Comparison of ENCODE assay signal across 18 cellular contexts in genomic region chr2:170005702-170006101, GRCh38.
DNase-seq lines count a peak whose midpoint lies in the region; ATAC-seq, FAIRE-seq and TF ChIP-seq lines count a peak whose summit lies in the region.
"Had no signal": no experiment of that assay in that cellular context is flagged by ENCODE, and none has a peak within 500 bp of the region (broad histone marks: within the 10 kb centered on the region; RNA-seq: fewer than 3 reads in every experiment).

No MANE protein-coding gene starts in this region.

- H3K4me1 ChIP-seq in mesendoderm (ENCODE audit: control insufficient read depth, low read depth, low read length), result peaks cover 2% of the 10 kb centered on the region
- H3K4me1 ChIP-seq: SJSA1 had no signal

- H4K8ac ChIP-seq in mesendoderm (ENCODE audit: low read depth, low read length), result no peak overlapping the region

- DNase-seq in NCI-H146 treated with DMSO at 0.1 percent for 48 hours (lab: John Stamatoyannopoulos, UW; ENCODE audit: unreplicated experiment) (peak; percentile 1), NCI-H146 (lab: John Stamatoyannopoulos, UW) (no peak), NCI-H69 (lab: John Stamatoyannopoulos, UW) (peak; percentile 9), bronchial epithelial cell (ENCODE audit: low read depth) (peak; percentile 11), mesendoderm (peak; percentile 70), midbrain (lab: John Stamatoyannopoulos, UW) (no peak), AG08395 (ENCODE audit: low spot score) (no peak)
- DNase-seq: activated naive CD8-positive, alpha-beta T cell treated with anti-CD3 and anti-CD28 coated beads, Interleukin-2, amount 50 U/mL, for 24 hours; activated T-cell treated with anti-CD3 and anti-CD28 coated beads for 4 hours; NCI-H1092; NCI-H526; posterior cingulate gyrus; stimulated activated CD4-positive, alpha-beta T cell treated with anti-CD3 and anti-CD28 coated beads, Interleukin-15, amount 100 ng/mL, for 24 hours had no signal

- no peak overlapping the region for H4K5ac ChIP-seq in mesendoderm (ENCODE audit: low read length)

- H3K36me3 ChIP-seq in bronchial epithelial cell (ENCODE audit: control insufficient read depth, insufficient read depth, low read length) (no peaks in the 10 kb centered on the region), mesendoderm (ENCODE audit: control insufficient read depth, insufficient read depth, low read length) (no peaks in the 10 kb centered on the region)

- H2BK15ac ChIP-seq in mesendoderm (replicated peaks; ENCODE audit: low read depth), result no peak overlapping the region

- no peak overlapping the region for H3K27ac ChIP-seq in mesendoderm (ENCODE audit: low read depth, low read length)
- H3K27ac ChIP-seq: SJSA1, thoracic aorta had no signal

- peak; percentile 64 for FAIRE-seq in bronchial epithelial cell (lab: Jason Lieb, UNC)
- FAIRE-seq: A204.1, islet of Langerhans had no signal

- H3K27me3 ChIP-seq in bronchial epithelial cell (ENCODE audit: control insufficient read depth, insufficient read depth, low read length), result no peaks in the 10 kb centered on the region
- no peaks in the 10 kb centered on the region for H3K27me3 ChIP-seq in mesendoderm (ENCODE audit: insufficient read depth, low read length, poor library complexity)
- H3K27me3 ChIP-seq: SJSA1 had no signal

- no peak overlapping the region for H2AK5ac ChIP-seq in mesendoderm (ENCODE audit: low read length)

- TF ChIP-seq CTCF in bronchial epithelial cell (IDR thresholded peaks at IDR 0.05; ENCODE audit: insufficient read depth, low read length, severe bottlenecking), result no peak

- H3K79me1 ChIP-seq in mesendoderm (ENCODE audit: low read length), result no peaks in the 10 kb centered on the region

- no peak overlapping the region for H3K56ac ChIP-seq in mesendoderm (ENCODE audit: low read length)

- H3K4me3 ChIP-seq in bronchial epithelial cell (ENCODE audit: low read depth, low read length) (no peak overlapping the region), mesendoderm (ENCODE audit: low read length) (no peak overlapping the region)
- H3K4me3 ChIP-seq: SJSA1, thoracic aorta had no signal

- no peak overlapping the region for H3K4ac ChIP-seq in mesendoderm (ENCODE audit: low read depth, low read length)

- H3K4me2 ChIP-seq in mesendoderm (ENCODE audit: low read length), result no peak overlapping the region

- no peak overlapping the region for H2BK120ac ChIP-seq in mesendoderm (ENCODE audit: low read depth, low read length)

- H3K79me2 ChIP-seq in mesendoderm (ENCODE audit: control insufficient read depth, insufficient read depth, low read length), result no peaks in the 10 kb centered on the region

- H3K18ac ChIP-seq in mesendoderm (ENCODE audit: low read length), result no peak overlapping the region

- no peak overlapping the region for H2BK5ac ChIP-seq in mesendoderm (ENCODE audit: low read length)

- no peak overlapping the region for H3K23ac ChIP-seq in mesendoderm (ENCODE audit: low read length)

- H3K9ac ChIP-seq in mesendoderm (ENCODE audit: low read length), result no peak overlapping the region

- no peak for ATAC-seq in GM18502 (IDR thresholded peaks at IDR 0.05; ENCODE audit: poor library complexity, unreplicated experiment)
- ATAC-seq: activated naive CD8-positive, alpha-beta T cell treated with anti-CD3 and anti-CD28 coated beads, Interleukin-2, amount 50 U/mL, for 24 hours had no signal

- WGBS in mesendoderm (ENCODE audit: extremely low coverage, insufficient coverage, low lambda C conversion rate), result no CpG with 5 or more reads among the region's 1 CpG

Comparison
In these comparisons a context has a peak if more than half of its experiments do, and no peak if none do; other contexts are left out.
1. DNase-seq: peak in NCI-H146 treated with DMSO at 0.1 percent for 48 hours (single experiment), NCI-H69 (single experiment), bronchial epithelial cell (single experiment) and mesendoderm (single experiment); none in NCI-H146 (single experiment), midbrain (single experiment) and AG08395 (single experiment).